ENCODE assay signal across 2 cellular contexts in the genomic region with DNA sequence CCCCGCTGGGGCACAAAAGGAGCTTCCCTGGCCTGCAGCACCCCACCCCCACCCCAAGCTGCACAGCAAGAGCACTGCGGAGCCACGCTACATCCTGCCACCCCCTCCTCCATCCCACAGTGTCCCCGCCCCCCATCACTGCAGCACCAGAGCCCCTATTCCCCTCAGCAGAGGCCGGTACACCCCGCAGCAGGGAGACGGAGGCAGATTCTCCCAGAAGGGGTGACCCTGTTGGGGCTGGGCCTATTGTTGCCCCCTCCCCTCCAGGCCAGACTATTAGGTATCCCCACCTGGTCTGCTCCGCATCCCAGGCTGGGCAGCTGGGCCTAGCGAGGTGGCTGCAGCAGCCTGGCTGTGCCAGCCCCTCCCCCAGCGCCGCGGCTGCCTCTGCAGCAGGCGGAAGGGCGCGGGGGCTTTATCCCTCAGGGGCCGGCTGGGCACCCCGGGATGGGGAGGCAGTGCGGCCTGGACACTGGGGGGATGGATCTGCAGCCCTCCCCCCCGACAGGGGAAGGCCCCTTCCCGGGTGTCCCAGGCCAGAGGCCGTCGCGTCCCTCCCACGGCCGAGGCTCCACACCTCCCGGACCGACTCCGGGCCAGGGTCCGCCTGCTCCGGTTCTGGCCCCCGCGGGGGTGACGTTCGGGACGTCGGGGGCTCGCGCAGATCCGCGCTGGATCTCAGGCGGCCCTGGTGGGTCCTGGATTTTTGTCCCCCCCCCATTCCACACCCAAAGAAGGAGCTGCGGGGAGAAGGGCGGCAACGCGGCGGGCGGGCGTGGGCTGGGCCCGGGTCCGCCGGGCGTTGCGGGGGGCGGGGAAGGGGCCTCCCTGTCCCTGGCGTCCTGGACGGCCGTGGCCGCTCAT.
TF ChIP-seq lines count a peak whose summit lies in the region.

No MANE protein-coding gene starts in this region.

TF ChIP-seq in H1, 55 proteins besides CTCF, POLR2A, EP300 and RAD21 (continues in another document):
- TF ChIP-seq RXRA (IDR thresholded peaks at IDR 0.05; ENCODE audit: insufficient read depth, low read depth, low read length) (no peak), SUZ12 (IDR thresholded peaks at IDR 0.05; ENCODE audit: low read length) (peak; percentile 52), NRF1 (IDR thresholded peaks at IDR 0.05; ENCODE audit: low read depth, low read length) (no peak), CEBPB (IDR thresholded peaks at IDR 0.05; ENCODE audit: low read depth, low read length) (no peak), FOSL1 (IDR thresholded peaks at IDR 0.05; ENCODE audit: insufficient read depth, low read depth, low read length) (no peak), SIN3A (conservative IDR thresholded peaks at IDR 0.05 in 1 of 2, IDR thresholded peaks at IDR 0.05 in 1 of 2; ENCODE audit: low read depth in 1 of 2, low read length in 2 of 2) (no peak), EZH2 (IDR thresholded peaks at IDR 0.05; ENCODE audit: low read depth, low read length, severe bottlenecking) (peak; percentile 23)
- TF ChIP-seq, protein P1, sequence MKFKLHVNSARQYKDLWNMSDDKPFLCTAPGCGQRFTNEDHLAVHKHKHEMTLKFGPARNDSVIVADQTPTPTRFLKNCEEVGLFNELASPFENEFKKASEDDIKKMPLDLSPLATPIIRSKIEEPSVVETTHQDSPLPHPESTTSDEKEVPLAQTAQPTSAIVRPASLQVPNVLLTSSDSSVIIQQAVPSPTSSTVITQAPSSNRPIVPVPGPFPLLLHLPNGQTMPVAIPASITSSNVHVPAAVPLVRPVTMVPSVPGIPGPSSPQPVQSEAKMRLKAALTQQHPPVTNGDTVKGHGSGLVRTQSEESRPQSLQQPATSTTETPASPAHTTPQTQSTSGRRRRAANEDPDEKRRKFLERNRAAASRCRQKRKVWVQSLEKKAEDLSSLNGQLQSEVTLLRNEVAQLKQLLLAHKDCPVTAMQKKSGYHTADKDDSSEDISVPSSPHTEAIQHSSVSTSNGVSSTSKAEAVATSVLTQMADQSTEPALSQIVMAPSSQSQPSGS (IDR thresholded peaks at IDR 0.05; ENCODE audit: low read length), result no peak
- TF ChIP-seq, protein P2, sequence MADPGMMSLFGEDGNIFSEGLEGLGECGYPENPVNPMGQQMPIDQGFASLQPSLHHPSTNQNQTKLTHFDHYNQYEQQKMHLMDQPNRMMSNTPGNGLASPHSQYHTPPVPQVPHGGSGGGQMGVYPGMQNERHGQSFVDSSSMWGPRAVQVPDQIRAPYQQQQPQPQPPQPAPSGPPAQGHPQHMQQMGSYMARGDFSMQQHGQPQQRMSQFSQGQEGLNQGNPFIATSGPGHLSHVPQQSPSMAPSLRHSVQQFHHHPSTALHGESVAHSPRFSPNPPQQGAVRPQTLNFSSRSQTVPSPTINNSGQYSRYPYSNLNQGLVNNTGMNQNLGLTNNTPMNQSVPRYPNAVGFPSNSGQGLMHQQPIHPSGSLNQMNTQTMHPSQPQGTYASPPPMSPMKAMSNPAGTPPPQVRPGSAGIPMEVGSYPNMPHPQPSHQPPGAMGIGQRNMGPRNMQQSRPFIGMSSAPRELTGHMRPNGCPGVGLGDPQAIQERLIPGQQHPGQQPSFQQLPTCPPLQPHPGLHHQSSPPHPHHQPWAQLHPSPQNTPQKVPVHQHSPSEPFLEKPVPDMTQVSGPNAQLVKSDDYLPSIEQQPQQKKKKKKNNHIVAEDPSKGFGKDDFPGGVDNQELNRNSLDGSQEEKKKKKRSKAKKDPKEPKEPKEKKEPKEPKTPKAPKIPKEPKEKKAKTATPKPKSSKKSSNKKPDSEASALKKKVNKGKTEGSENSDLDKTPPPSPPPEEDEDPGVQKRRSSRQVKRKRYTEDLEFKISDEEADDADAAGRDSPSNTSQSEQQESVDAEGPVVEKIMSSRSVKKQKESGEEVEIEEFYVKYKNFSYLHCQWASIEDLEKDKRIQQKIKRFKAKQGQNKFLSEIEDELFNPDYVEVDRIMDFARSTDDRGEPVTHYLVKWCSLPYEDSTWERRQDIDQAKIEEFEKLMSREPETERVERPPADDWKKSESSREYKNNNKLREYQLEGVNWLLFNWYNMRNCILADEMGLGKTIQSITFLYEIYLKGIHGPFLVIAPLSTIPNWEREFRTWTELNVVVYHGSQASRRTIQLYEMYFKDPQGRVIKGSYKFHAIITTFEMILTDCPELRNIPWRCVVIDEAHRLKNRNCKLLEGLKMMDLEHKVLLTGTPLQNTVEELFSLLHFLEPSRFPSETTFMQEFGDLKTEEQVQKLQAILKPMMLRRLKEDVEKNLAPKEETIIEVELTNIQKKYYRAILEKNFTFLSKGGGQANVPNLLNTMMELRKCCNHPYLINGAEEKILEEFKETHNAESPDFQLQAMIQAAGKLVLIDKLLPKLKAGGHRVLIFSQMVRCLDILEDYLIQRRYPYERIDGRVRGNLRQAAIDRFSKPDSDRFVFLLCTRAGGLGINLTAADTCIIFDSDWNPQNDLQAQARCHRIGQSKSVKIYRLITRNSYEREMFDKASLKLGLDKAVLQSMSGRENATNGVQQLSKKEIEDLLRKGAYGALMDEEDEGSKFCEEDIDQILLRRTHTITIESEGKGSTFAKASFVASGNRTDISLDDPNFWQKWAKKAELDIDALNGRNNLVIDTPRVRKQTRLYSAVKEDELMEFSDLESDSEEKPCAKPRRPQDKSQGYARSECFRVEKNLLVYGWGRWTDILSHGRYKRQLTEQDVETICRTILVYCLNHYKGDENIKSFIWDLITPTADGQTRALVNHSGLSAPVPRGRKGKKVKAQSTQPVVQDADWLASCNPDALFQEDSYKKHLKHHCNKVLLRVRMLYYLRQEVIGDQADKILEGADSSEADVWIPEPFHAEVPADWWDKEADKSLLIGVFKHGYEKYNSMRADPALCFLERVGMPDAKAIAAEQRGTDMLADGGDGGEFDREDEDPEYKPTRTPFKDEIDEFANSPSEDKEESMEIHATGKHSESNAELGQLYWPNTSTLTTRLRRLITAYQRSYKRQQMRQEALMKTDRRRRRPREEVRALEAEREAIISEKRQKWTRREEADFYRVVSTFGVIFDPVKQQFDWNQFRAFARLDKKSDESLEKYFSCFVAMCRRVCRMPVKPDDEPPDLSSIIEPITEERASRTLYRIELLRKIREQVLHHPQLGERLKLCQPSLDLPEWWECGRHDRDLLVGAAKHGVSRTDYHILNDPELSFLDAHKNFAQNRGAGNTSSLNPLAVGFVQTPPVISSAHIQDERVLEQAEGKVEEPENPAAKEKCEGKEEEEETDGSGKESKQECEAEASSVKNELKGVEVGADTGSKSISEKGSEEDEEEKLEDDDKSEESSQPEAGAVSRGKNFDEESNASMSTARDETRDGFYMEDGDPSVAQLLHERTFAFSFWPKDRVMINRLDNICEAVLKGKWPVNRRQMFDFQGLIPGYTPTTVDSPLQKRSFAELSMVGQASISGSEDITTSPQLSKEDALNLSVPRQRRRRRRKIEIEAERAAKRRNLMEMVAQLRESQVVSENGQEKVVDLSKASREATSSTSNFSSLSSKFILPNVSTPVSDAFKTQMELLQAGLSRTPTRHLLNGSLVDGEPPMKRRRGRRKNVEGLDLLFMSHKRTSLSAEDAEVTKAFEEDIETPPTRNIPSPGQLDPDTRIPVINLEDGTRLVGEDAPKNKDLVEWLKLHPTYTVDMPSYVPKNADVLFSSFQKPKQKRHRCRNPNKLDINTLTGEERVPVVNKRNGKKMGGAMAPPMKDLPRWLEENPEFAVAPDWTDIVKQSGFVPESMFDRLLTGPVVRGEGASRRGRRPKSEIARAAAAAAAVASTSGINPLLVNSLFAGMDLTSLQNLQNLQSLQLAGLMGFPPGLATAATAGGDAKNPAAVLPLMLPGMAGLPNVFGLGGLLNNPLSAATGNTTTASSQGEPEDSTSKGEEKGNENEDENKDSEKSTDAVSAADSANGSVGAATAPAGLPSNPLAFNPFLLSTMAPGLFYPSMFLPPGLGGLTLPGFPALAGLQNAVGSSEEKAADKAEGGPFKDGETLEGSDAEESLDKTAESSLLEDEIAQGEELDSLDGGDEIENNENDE (IDR thresholded peaks at IDR 0.05; ENCODE audit: insufficient replicate concordance, low read length), result no peak

TF ChIP-seq in neural cell, 6 proteins besides CTCF, POLR2A, EP300 and RAD21:
- TF ChIP-seq MXI1 (conservative IDR thresholded peaks at IDR 0.05; ENCODE audit: poor library complexity, severe bottlenecking) (peak; percentile 37), TAF1 (IDR thresholded peaks at IDR 0.05; ENCODE audit: low read depth) (peak; percentile 64), SMC3 (conservative IDR thresholded peaks at IDR 0.05; ENCODE audit: poor library complexity) (peak; percentile 23), POLR2AphosphoS5 (IDR thresholded peaks at IDR 0.05) (no peak), EZH2 (IDR thresholded peaks at IDR 0.05; ENCODE audit: borderline replicate concordance, insufficient read depth, low read length, poor library complexity, severe bottlenecking) (no peak)
